ENCODE assay signal across 8 cellular contexts in genomic region chr12:751828-752672, GRCh38. TPM values are rescaled to one million over a fixed set of nuclear protein-coding genes. Genes with fewer than 3 reads are reported as not detected.
DNase-seq lines count a peak whose midpoint lies in the region; TF ChIP-seq lines count a peak whose summit lies in the region.

WNK1 (plus strand) TSS chr12:752579; CDS start chr12:753566, 987 bp downstream.

- H3K79me2 ChIP-seq in MM.1S (ENCODE audit: low read length), result peaks cover 41% of the 10 kb centered on the region
- peaks cover 41% of the 10 kb centered on the region for H3K79me2 ChIP-seq in neural cell (replicated peaks; ENCODE audit: insufficient read depth, low read length)

- H3K9me2 ChIP-seq in MM.1S (replicated peaks; ENCODE audit: insufficient read depth, low read length) (no peaks in the 10 kb centered on the region), neural cell (ENCODE audit: insufficient read depth, low read length) (no peaks in the 10 kb centered on the region)

- H4K20me1 ChIP-seq in MM.1S (ENCODE audit: insufficient read depth, low read length) (0 out of 2 replicates have a peak, but pooled peaks cover 30% of the 10 kb centered on the region), neural cell (ENCODE audit: insufficient read depth) (peaks cover 33% of the 10 kb centered on the region)

- H3K4me1 ChIP-seq in ES-I3 (ENCODE audit: insufficient read depth, low read length) (peaks cover 7% of the 10 kb centered on the region; the same call in 1 of the 2 replicates), HAP-1 (peaks cover 17% of the 10 kb centered on the region), MM.1S (ENCODE audit: low read length) (peaks cover 15% of the 10 kb centered on the region; the same call in 1 of the 2 replicates), stomach smooth muscle (ENCODE audit: control insufficient read depth, insufficient read depth, low read length) (peaks cover 23% of the 10 kb centered on the region)

- DNase-seq in HAP-1 (ENCODE audit: low spot score in 2 of 2), result peak; percentile 96 to 99
- DNase-seq in MM.1S, result peak; percentile 99
- DNase-seq in SIG-M5 (lab: John Stamatoyannopoulos, UW), result peak; percentile 98
- DNase-seq in activated gamma-delta T cell (lab: John Stamatoyannopoulos, UW), result peak; percentile 96
- peak; percentile 99 for DNase-seq in fibroblast of villous mesenchyme (ENCODE audit: low read depth)

- no peaks in the 10 kb centered on the region for H3K27me3 ChIP-seq in HAP-1 (ENCODE audit: low read depth)
- H3K27me3 ChIP-seq in MM.1S (replicated peaks; ENCODE audit: insufficient read depth, low read length), result no peaks in the 10 kb centered on the region
- no peaks in the 10 kb centered on the region for H3K27me3 ChIP-seq in neural cell (ENCODE audit: insufficient read depth, low read depth, low read length)
- H3K27me3 ChIP-seq in stomach smooth muscle (ENCODE audit: control insufficient read depth in 1 of 2, insufficient read depth in 2 of 2, low read length in 2 of 2), result no peaks in the 10 kb centered on the region

- H2AFZ ChIP-seq in MM.1S (ENCODE audit: low read length) (peak within 1 kb of the TSS; percentile 81), neural cell (ENCODE audit: low read depth, low read length) (peak within 1 kb of the TSS; percentile 34)

- no peak for TF ChIP-seq CTCF in MM.1S (IDR thresholded peaks at IDR 0.05; ENCODE audit: low read length)
- TF ChIP-seq CTCF in fibroblast of villous mesenchyme (IDR thresholded peaks at IDR 0.05; ENCODE audit: insufficient read depth, low read depth, low read length), result no peak
- no peak for TF ChIP-seq CTCF in neural cell (IDR thresholded peaks at IDR 0.05; ENCODE audit: poor library complexity, severe bottlenecking)

- TF ChIP-seq RAD21 in neural cell (conservative IDR thresholded peaks at IDR 0.05), result no peak

- in situ Hi-C loops in HAP-1 (cut with MboI; ENCODE audit: low sequenced_read_pairs), result loop anchor here (5.0 kb wide), 1 partner anchor 180 kb away; no protein-coding TSS in a partner anchor

- H3K9ac ChIP-seq in ES-I3 (ENCODE audit: low read depth, low read length) (peak within 1 kb of the TSS; percentile 81), MM.1S (ENCODE audit: low read length) (peak within 1 kb of the TSS; percentile 80), neural cell (ENCODE audit: low read length) (peak within 1 kb of the TSS; percentile 92), stomach smooth muscle (ENCODE audit: low read length in 2 of 2) (peak within 1 kb of the TSS; percentile 82 to 88)

- no peaks in the 10 kb centered on the region for H3K36me3 ChIP-seq in ES-I3 (ENCODE audit: insufficient read depth, low read length)
- H3K36me3 ChIP-seq in HAP-1 (replicated peaks), result no peaks in the 10 kb centered on the region
- no peaks in the 10 kb centered on the region for H3K36me3 ChIP-seq in MM.1S (replicated peaks; ENCODE audit: insufficient read depth, low read length)
- no peaks in the 10 kb centered on the region for H3K36me3 ChIP-seq in neural cell (ENCODE audit: insufficient read depth, low read length)
- H3K36me3 ChIP-seq in stomach smooth muscle (ENCODE audit: control insufficient read depth in 2 of 2, insufficient read depth in 2 of 2, low read length in 2 of 2), result no peaks in the 10 kb centered on the region

- H3K4me3 ChIP-seq in HAP-1 (peak within 1 kb of the TSS; percentile 74), MM.1S (ENCODE audit: low read length) (peak within 1 kb of the TSS; percentile 70), fibroblast of villous mesenchyme (ENCODE audit: low read depth, low read length) (peak within 1 kb of the TSS; percentile 91), neural cell (ENCODE audit: low read length) (peak within 1 kb of the TSS; percentile 95), stomach smooth muscle (ENCODE audit: low read length in 2 of 2) (peak within 1 kb of the TSS; percentile 86 to 88)

- H3F3A ChIP-seq in MM.1S (ENCODE audit: insufficient read depth, low read length) (peaks cover 36% of the 10 kb centered on the region), neural cell (ENCODE audit: insufficient read depth, low read length, poor library complexity, severe bottlenecking) (peaks cover 6% of the 10 kb centered on the region)

- no peak for TF ChIP-seq EP300 in neural cell (conservative IDR thresholded peaks at IDR 0.05; ENCODE audit: poor library complexity, severe bottlenecking)

- H3K9me3 ChIP-seq in ES-I3 (ENCODE audit: control insufficient read depth, insufficient read depth, low read length) (no peaks in the 10 kb centered on the region), HAP-1 (no peaks in the 10 kb centered on the region), MM.1S (replicated peaks; ENCODE audit: insufficient read depth, low read length) (no peaks in the 10 kb centered on the region), neural cell (ENCODE audit: low read length) (no peaks in the 10 kb centered on the region), stomach smooth muscle (ENCODE audit: control insufficient read depth in 2 of 2, low read length in 2 of 2) (no peaks in the 10 kb centered on the region)

- peak within 1 kb of the TSS; percentile 92 for H3K4me2 ChIP-seq in MM.1S (ENCODE audit: low read depth, low read length)
- peak within 1 kb of the TSS; percentile 100 for H3K4me2 ChIP-seq in neural cell (ENCODE audit: low read length)

- peak within 1 kb of the TSS; percentile 73 for H3K27ac ChIP-seq in MM.1S (ENCODE audit: low read length)
- peak within 1 kb of the TSS; percentile 99 for H3K27ac ChIP-seq in neural cell (ENCODE audit: low read length)
- peak within 1 kb of the TSS; percentile 85 for H3K27ac ChIP-seq in stomach smooth muscle (ENCODE audit: low read length)

TF ChIP-seq in neural cell, 6 proteins besides CTCF, POLR2A, EP300 and RAD21:
- TF ChIP-seq EZH2 (IDR thresholded peaks at IDR 0.05; ENCODE audit: borderline replicate concordance, insufficient read depth, low read length, poor library complexity, severe bottlenecking), result no peak
- peak; percentile 67 for TF ChIP-seq TAF1 (IDR thresholded peaks at IDR 0.05; ENCODE audit: low read depth)
- TF ChIP-seq REST (IDR thresholded peaks at IDR 0.05; ENCODE audit: borderline replicate concordance), result peak; percentile 83
- peak; percentile 92 for TF ChIP-seq POLR2AphosphoS5 (IDR thresholded peaks at IDR 0.05)
- TF ChIP-seq SMC3 (conservative IDR thresholded peaks at IDR 0.05; ENCODE audit: poor library complexity), result no peak
- no peak for TF ChIP-seq MXI1 (conservative IDR thresholded peaks at IDR 0.05; ENCODE audit: poor library complexity, severe bottlenecking)

RNA-seq across cellular contexts. Expression of gene WNK1, which starts in this region (rescaled TPM):
- 70.5 and 92.4 TPM in 2 replicates for total RNA-seq in fibroblast of villous mesenchyme
- polyA plus RNA-seq in neural cell, result 25.9 and 35.5 TPM in 2 replicates
- polyA minus RNA-seq in neural cell, result 87.9 and 105 TPM in 2 replicates

Comparison
In these comparisons a context has a peak if more than half of its experiments do, and no peak if none do; other contexts are left out.
1. Peak in every context shown above with its lines: DNase-seq, H3K4me3 ChIP-seq and H3K27ac ChIP-seq.